Comparison of ENCODE assay signal across 24 cellular contexts in the genomic region with DNA sequence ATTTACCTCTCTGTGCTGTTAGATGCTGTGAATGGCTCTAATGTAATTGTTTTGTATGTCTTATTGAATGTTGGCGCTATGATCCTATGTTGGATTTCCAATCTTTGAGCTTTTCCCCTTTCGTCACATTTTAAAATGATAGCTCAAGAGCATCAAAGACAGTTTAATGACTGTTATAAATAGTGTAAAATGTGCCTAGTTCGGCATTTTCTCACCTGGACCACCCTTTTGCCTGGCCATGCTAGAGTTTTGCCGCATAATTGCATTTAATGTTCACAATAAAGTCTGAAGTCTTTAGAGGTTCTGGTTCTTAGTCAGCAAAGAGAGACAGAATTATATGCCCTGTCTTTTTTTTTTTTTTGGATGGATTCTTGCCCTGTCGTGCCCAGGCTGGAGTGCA.
"Had no signal": no experiment of that assay in that cellular context is flagged by ENCODE, and none has a peak within 500 bp of the region (broad histone marks: within the 10 kb centered on the region; RNA-seq: fewer than 3 reads in every experiment).

No MANE protein-coding gene starts in this region.

- H3K4me2 ChIP-seq: KMS-11, SK-N-SH had no signal

- DNase-seq: Kasumi-1, MM.1S, NCI-H1092 treated with DMSO at 0.1 percent for 48 hours, NCI-H1436, NCI-H187, NCI-H2029, NCI-H2081 treated with DMSO at 0.1 percent for 48 hours, NCI-H2171, NCI-H226, NCI-H446, NCI-H510A, NCI-H524 treated with DMSO at 0.1 percent for 48 hours, NCI-H69, NCI-H774, PC-3, SHP77, SK-N-SH, SW 1271, T-cell had no signal

- FAIRE-seq: HTR-8/SVneo had no signal

- H3K27ac ChIP-seq: HL-60, KMS-11, RWPE1 had no signal

- H3K9me3 Mint-ChIP-seq: T-cell had no signal

- H3K9ac ChIP-seq: KMS-11, SK-N-SH had no signal

- H3K9me3 ChIP-seq: SK-N-SH had no signal

- H3K27ac Mint-ChIP-seq: T-cell had no signal

- H3K27me3 Mint-ChIP-seq: T-cell had no signal

- H3K4me1 Mint-ChIP-seq: T-cell had no signal

- ATAC-seq: Panc1, PC-3, T-cell had no signal

- H3K4me3 Mint-ChIP-seq: T-cell had no signal
